ENCODE assay signal across 1 cellular context in the genomic region with DNA sequence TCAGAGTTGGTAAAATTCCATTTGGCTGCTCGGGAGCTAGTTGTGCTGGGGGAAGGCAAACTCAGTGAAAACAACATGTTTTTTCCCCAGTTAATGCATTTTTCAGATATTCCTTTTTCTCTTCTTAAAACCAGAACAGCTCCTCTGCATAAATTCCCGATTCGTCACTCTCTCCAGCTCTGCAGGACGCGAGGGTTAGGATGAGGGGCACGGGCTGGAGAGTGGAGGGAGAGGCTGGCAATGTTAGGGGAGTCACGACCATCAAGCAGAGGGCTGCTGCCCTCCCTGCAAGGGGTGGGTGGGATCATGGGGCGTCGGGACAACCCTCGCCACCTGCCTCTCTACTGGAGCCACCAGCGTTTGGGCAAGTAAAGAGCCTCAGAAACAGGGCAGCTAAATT.
TF ChIP-seq lines count a peak whose summit lies in the region.

No MANE protein-coding gene starts in this region.

TF ChIP-seq in GM23338, 12 proteins besides CTCF, POLR2A, EP300 and RAD21 (continued from another document):
- TF ChIP-seq, protein P1, sequence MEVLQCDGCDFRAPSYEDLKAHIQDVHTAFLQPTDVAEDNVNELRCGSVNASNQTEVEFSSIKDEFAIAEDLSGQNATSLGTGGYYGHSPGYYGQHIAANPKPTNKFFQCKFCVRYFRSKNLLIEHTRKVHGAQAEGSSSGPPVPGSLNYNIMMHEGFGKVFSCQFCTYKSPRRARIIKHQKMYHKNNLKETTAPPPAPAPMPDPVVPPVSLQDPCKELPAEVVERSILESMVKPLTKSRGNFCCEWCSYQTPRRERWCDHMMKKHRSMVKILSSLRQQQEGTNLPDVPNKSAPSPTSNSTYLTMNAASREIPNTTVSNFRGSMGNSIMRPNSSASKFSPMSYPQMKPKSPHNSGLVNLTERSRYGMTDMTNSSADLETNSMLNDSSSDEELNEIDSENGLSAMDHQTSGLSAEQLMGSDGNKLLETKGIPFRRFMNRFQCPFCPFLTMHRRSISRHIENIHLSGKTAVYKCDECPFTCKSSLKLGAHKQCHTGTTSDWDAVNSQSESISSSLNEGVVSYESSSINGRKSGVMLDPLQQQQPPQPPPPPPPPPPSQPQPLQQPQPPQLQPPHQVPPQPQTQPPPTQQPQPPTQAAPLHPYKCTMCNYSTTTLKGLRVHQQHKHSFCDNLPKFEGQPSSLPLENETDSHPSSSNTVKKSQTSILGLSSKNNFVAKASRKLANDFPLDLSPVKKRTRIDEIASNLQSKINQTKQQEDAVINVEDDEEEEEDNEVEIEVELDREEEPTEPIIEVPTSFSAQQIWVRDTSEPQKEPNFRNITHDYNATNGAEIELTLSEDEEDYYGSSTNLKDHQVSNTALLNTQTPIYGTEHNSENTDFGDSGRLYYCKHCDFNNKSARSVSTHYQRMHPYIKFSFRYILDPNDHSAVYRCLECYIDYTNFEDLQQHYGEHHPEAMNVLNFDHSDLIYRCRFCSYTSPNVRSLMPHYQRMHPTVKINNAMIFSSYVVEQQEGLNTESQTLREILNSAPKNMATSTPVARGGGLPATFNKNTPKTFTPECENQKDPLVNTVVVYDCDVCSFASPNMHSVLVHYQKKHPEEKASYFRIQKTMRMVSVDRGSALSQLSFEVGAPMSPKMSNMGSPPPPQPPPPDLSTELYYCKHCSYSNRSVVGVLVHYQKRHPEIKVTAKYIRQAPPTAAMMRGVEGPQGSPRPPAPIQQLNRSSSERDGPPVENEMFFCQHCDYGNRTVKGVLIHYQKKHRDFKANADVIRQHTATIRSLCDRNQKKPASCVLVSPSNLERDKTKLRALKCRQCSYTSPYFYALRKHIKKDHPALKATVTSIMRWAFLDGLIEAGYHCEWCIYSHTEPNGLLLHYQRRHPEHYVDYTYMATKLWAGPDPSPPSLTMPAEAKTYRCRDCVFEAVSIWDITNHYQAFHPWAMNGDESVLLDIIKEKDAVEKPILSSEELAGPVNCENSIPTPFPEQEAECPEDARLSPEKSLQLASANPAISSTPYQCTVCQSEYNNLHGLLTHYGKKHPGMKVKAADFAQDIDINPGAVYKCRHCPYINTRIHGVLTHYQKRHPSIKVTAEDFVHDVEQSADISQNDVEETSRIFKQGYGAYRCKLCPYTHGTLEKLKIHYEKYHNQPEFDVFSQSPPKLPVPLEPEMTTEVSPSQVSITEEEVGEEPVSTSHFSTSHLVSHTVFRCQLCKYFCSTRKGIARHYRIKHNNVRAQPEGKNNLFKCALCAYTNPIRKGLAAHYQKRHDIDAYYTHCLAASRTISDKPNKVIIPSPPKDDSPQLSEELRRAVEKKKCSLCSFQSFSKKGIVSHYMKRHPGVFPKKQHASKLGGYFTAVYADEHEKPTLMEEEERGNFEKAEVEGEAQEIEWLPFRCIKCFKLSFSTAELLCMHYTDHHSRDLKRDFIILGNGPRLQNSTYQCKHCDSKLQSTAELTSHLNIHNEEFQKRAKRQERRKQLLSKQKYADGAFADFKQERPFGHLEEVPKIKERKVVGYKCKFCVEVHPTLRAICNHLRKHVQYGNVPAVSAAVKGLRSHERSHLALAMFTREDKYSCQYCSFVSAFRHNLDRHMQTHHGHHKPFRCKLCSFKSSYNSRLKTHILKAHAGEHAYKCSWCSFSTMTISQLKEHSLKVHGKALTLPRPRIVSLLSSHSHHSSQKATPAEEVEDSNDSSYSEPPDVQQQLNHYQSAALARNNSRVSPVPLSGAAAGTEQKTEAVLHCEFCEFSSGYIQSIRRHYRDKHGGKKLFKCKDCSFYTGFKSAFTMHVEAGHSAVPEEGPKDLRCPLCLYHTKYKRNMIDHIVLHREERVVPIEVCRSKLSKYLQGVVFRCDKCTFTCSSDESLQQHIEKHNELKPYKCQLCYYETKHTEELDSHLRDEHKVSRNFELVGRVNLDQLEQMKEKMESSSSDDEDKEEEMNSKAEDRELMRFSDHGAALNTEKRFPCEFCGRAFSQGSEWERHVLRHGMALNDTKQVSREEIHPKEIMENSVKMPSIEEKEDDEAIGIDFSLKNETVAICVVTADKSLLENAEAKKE (CRISPR knock-in tag; IDR thresholded peaks at IDR 0.05): no peak
- no peak for TF ChIP-seq POLR2AphosphoS5 (IDR thresholded peaks at IDR 0.05; ENCODE audit: low read depth)
- TF ChIP-seq, protein P2, sequence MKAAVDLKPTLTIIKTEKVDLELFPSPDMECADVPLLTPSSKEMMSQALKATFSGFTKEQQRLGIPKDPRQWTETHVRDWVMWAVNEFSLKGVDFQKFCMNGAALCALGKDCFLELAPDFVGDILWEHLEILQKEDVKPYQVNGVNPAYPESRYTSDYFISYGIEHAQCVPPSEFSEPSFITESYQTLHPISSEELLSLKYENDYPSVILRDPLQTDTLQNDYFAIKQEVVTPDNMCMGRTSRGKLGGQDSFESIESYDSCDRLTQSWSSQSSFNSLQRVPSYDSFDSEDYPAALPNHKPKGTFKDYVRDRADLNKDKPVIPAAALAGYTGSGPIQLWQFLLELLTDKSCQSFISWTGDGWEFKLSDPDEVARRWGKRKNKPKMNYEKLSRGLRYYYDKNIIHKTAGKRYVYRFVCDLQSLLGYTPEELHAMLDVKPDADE (IDR thresholded peaks at IDR 0.05): no peak
- TF ChIP-seq, protein P3, sequence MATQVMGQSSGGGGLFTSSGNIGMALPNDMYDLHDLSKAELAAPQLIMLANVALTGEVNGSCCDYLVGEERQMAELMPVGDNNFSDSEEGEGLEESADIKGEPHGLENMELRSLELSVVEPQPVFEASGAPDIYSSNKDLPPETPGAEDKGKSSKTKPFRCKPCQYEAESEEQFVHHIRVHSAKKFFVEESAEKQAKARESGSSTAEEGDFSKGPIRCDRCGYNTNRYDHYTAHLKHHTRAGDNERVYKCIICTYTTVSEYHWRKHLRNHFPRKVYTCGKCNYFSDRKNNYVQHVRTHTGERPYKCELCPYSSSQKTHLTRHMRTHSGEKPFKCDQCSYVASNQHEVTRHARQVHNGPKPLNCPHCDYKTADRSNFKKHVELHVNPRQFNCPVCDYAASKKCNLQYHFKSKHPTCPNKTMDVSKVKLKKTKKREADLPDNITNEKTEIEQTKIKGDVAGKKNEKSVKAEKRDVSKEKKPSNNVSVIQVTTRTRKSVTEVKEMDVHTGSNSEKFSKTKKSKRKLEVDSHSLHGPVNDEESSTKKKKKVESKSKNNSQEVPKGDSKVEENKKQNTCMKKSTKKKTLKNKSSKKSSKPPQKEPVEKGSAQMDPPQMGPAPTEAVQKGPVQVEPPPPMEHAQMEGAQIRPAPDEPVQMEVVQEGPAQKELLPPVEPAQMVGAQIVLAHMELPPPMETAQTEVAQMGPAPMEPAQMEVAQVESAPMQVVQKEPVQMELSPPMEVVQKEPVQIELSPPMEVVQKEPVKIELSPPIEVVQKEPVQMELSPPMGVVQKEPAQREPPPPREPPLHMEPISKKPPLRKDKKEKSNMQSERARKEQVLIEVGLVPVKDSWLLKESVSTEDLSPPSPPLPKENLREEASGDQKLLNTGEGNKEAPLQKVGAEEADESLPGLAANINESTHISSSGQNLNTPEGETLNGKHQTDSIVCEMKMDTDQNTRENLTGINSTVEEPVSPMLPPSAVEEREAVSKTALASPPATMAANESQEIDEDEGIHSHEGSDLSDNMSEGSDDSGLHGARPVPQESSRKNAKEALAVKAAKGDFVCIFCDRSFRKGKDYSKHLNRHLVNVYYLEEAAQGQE (IDR thresholded peaks at IDR 0.05; ENCODE audit: unreplicated experiment): no peak
- TF ChIP-seq NANOG (IDR thresholded peaks at IDR 0.05; ENCODE audit: borderline replicate concordance): no peak
- no peak for TF ChIP-seq EZH2phosphoT487 (IDR thresholded peaks at IDR 0.05; ENCODE audit: unreplicated experiment)
- TF ChIP-seq CREB1 (CRISPR knock-in tag; IDR thresholded peaks at IDR 0.05; ENCODE audit: low read depth): no peak
